In genomic region chr6:142303191-142303564, GRCh38 we compare ENCODE assay signal across 1 cellular context.
TF ChIP-seq lines count a peak whose summit lies in the region.

No MANE protein-coding gene starts in this region.

TF ChIP-seq in IMR-90, 13 proteins besides CTCF, POLR2A, EP300 and RAD21:
- TF ChIP-seq MXI1 (IDR thresholded peaks at IDR 0.05; ENCODE audit: borderline replicate concordance, low read depth, low read length) (no peak), CEBPB (IDR thresholded peaks at IDR 0.05; ENCODE audit: low read depth, low read length) (no peak), NFE2L2 (IDR thresholded peaks at IDR 0.05; ENCODE audit: low read depth, low read length) (no peak), RFX5 (IDR thresholded peaks at IDR 0.05; ENCODE audit: low read depth, low read length) (no peak), MAFK (IDR thresholded peaks at IDR 0.05; ENCODE audit: low read depth, low read length) (no peak), USF2 (IDR thresholded peaks at IDR 0.05; ENCODE audit: low read depth, low read length) (no peak), BHLHE40 (IDR thresholded peaks at IDR 0.05; ENCODE audit: low read depth, low read length) (no peak)
